Comparison of ENCODE assay signal across 7 cellular contexts in genomic region chr11:9319377-9319941, GRCh38. TPM values are rescaled to one million over a fixed set of nuclear protein-coding genes. Genes with fewer than 3 reads are reported as not detected.
DNase-seq lines count a peak whose midpoint lies in the region; FAIRE-seq and TF ChIP-seq lines count a peak whose summit lies in the region.
"Not testable (repeated sequence)": the region's sequence is repeated elsewhere in the genome, so short reads cannot be mapped to it uniquely, and the experiment has no call there.

No MANE protein-coding gene starts in this region.

- H3K4me3 Mint-ChIP-seq in HFFc6 = not testable (repeated sequence)

- H3K79me2 ChIP-seq in OCI-LY3 (ENCODE audit: low read length); smooth muscle cell (ENCODE audit: low read depth): not testable (repeated sequence)

- H3F3A ChIP-seq in smooth muscle cell (ENCODE audit: low read depth) = not testable (repeated sequence)

- H3K27me3 ChIP-seq in OCI-LY3 (ENCODE audit: low read depth, low read length); bronchial epithelial cell (ENCODE audit: control insufficient read depth, insufficient read depth, low read length); smooth muscle cell (ENCODE audit: low read depth): not testable (repeated sequence)

- FAIRE-seq in bronchial epithelial cell (lab: Jason Lieb, UNC) = not testable (repeated sequence)

- H3K27ac ChIP-seq in OCI-LY3 (ENCODE audit: low read length); smooth muscle cell (ENCODE audit: low read depth): not testable (repeated sequence)

- peak overlapping the region; percentile 56 for H3K27ac Mint-ChIP-seq in HFFc6

- not testable (repeated sequence) for H3K9me3 ChIP-seq in OCI-LY3 (ENCODE audit: insufficient read depth, low read length); smooth muscle cell (replicated peaks; ENCODE audit: low read depth)

- H2AFZ ChIP-seq in OCI-LY3 (ENCODE audit: low read depth, low read length) = peak overlapping the region; percentile 50; the same call in 1 of the 2 replicates
- H2AFZ ChIP-seq in smooth muscle cell (ENCODE audit: low read depth) = peak overlapping the region; percentile 61

- not testable (repeated sequence) for H3K4me3 ChIP-seq in OCI-LY3 (ENCODE audit: low read length); bronchial epithelial cell (ENCODE audit: low read depth, low read length); smooth muscle cell

- H3K4me1 Mint-ChIP-seq in HFFc6 (ENCODE audit: low read depth) = peaks cover 26% of the 10 kb centered on the region

- H3K4me1 ChIP-seq in OCI-LY3 (ENCODE audit: low read length) = not testable (repeated sequence)
- H3K4me1 ChIP-seq in smooth muscle cell (ENCODE audit: low read depth) = peaks cover 31% of the 10 kb centered on the region

- not testable (repeated sequence) for H3K36me3 Mint-ChIP-seq in HFFc6 (ENCODE audit: low read depth)

- H3K9ac ChIP-seq in OCI-LY3 (ENCODE audit: low read length); smooth muscle cell (ENCODE audit: low read depth): not testable (repeated sequence)

- not testable (repeated sequence) for H4K20me1 ChIP-seq in OCI-LY3 (ENCODE audit: insufficient read depth, low read length); smooth muscle cell (ENCODE audit: low read depth)

- DNase-seq in HFFc6; smooth muscle cell (lab: John Stamatoyannopoulos, UW; ENCODE audit: unreplicated experiment): not testable (repeated sequence)
- peak; percentile 30 to 35 for DNase-seq in NCI-H187 (lab: John Stamatoyannopoulos, UW)
- peak; percentile 41 for DNase-seq in bronchial epithelial cell (ENCODE audit: low read depth)
- peak; percentile 52 for DNase-seq in islet precursor cell
- DNase-seq in mucosa of gallbladder (ENCODE audit: low spot score) = peak; percentile 33

- TF ChIP-seq CTCF in HFFc6 (IDR thresholded peaks at IDR 0.05); OCI-LY3 (IDR thresholded peaks at IDR 0.05; ENCODE audit: low read depth, low read length); bronchial epithelial cell (IDR thresholded peaks at IDR 0.05; ENCODE audit: insufficient read depth, low read length, severe bottlenecking); smooth muscle cell (IDR thresholded peaks at IDR 0.05; ENCODE audit: borderline replicate concordance, insufficient read depth, poor library complexity, severe bottlenecking): not testable (repeated sequence)

- H3K4me2 ChIP-seq in OCI-LY3 (ENCODE audit: low read length) (peak overlapping the region; percentile 35), smooth muscle cell (peak overlapping the region; percentile 69)

- not testable (repeated sequence) for H3K27me3 Mint-ChIP-seq in HFFc6 (ENCODE audit: insufficient read depth)

- 83% methylated on average over 4 of the region's 4 CpGs for WGBS in smooth muscle cell (ENCODE audit: low lambda C conversion rate)

- H3K36me3 ChIP-seq in OCI-LY3 (replicated peaks; ENCODE audit: low read depth, low read length); bronchial epithelial cell (ENCODE audit: control insufficient read depth, insufficient read depth, low read length); smooth muscle cell (ENCODE audit: low read depth): not testable (repeated sequence)

- H3K9me3 Mint-ChIP-seq in HFFc6 = not testable (repeated sequence)

RNA-seq across cellular contexts. Expression of gene TMEM41B, which starts 5.1 kb away (rescaled TPM):
- 10 to 100 TPM; 30.5 to 35.3 (median 32.6) TPM for total RNA-seq in HFFc6 (2021; fragmentation: NEBNext Ultra II Directional; extraction: Animal tissue kit (Norgen Biotek cat#: 25700))
- total RNA-seq in bronchial epithelial cell (49.2 and 74.4 TPM in 2 replicates), mucosa of gallbladder (47.7 TPM), smooth muscle cell (57.3 and 95.4 TPM in 2 replicates)
- polyA plus RNA-seq in smooth muscle cell = 33.6 and 34.8 TPM in 2 replicates

RNA-seq across cellular contexts. Expression of gene DENND5A, which starts 54.3 kb away (rescaled TPM):
- total RNA-seq in HFFc6 (2021; fragmentation: NEBNext Ultra II Directional; extraction: Animal tissue kit (Norgen Biotek cat#: 25700)) = 100 to 1,000 TPM in 1 of 6 experiments, 10 to 100 TPM in 5; 82.0 to 106 (median 92.8) TPM
- total RNA-seq in bronchial epithelial cell (22.6 and 30.0 TPM in 2 replicates), mucosa of gallbladder (54.0 TPM), smooth muscle cell (66.1 and 81.7 TPM in 2 replicates)
- 40.2 and 42.0 TPM in 2 replicates for polyA plus RNA-seq in smooth muscle cell
